Comparison of ENCODE assay signal across 1 cellular context in genomic region chr6:11012295-11012754, GRCh38.
A peak's percentile ranks its signal among the peaks of the same experiment; 100 is the strongest.
TF ChIP-seq lines count a peak whose summit lies in the region.

No MANE protein-coding gene starts in this region.

TF ChIP-seq in HepG2, 621 proteins besides CTCF, POLR2A, EP300 and RAD21 (continued from another document and continues in another):
- TF ChIP-seq FOXP4 (CRISPR knock-in tag; IDR thresholded peaks at IDR 0.05) (peak; percentile 94), ARID2 (CRISPR knock-in tag; IDR thresholded peaks at IDR 0.05; ENCODE audit: borderline replicate concordance) (peak; percentile 39; the same call in 1 of the 2 replicates), THAP7 (CRISPR knock-in tag; IDR thresholded peaks at IDR 0.05) (no peak), SMAD9 (CRISPR knock-in tag; IDR thresholded peaks at IDR 0.05) (no peak), TFDP1 (CRISPR knock-in tag; IDR thresholded peaks at IDR 0.05; ENCODE audit: borderline replicate concordance) (no peak), ZZZ3 (CRISPR knock-in tag; IDR thresholded peaks at IDR 0.05; ENCODE audit: borderline replicate concordance) (no peak), ZNF713 (CRISPR knock-in tag; IDR thresholded peaks at IDR 0.05) (no peak), HNRNPLL (IDR thresholded peaks at IDR 0.05; ENCODE audit: low read depth, low read length, poor library complexity, severe bottlenecking) (no peak), ZBED4 (CRISPR knock-in tag; IDR thresholded peaks at IDR 0.05; ENCODE audit: borderline replicate concordance) (0 out of 2 replicates have a peak, but pooled peaks have one; percentile 11), JUND (CRISPR knock-in tag; IDR thresholded peaks at IDR 0.05) (no peak), SKIL (CRISPR knock-in tag; IDR thresholded peaks at IDR 0.05; ENCODE audit: borderline replicate concordance) (peak; percentile 42; the same call in 1 of the 2 replicates), ONECUT2 (CRISPR knock-in tag; IDR thresholded peaks at IDR 0.05) (peak; percentile 72; the same call in 1 of the 2 replicates), CREBL2 (CRISPR knock-in tag; IDR thresholded peaks at IDR 0.05; ENCODE audit: borderline replicate concordance) (no peak), ZNF430 (CRISPR knock-in tag; IDR thresholded peaks at IDR 0.05) (no peak), ZNF264 (CRISPR knock-in tag; IDR thresholded peaks at IDR 0.05) (peak; percentile 83; the same call in 1 of the 2 replicates), ZNF407 (CRISPR knock-in tag; IDR thresholded peaks at IDR 0.05; ENCODE audit: not compliant biosample characterization) (no peak), HNF4G (IDR thresholded peaks at IDR 0.05; ENCODE audit: borderline replicate concordance, low read depth, low read length) (peak; percentile 92), HNF4G (CRISPR knock-in tag; IDR thresholded peaks at IDR 0.05; ENCODE audit: borderline replicate concordance, low read depth) (peak; percentile 87; the same call in 1 of the 2 replicates), RFXAP (CRISPR knock-in tag; IDR thresholded peaks at IDR 0.05; ENCODE audit: borderline replicate concordance) (peak; percentile 55; the same call in 1 of the 2 replicates), ARNT (IDR thresholded peaks at IDR 0.05) (no peak), ZBTB20 (CRISPR knock-in tag; IDR thresholded peaks at IDR 0.05; ENCODE audit: borderline replicate concordance, low read depth) (peak; percentile 80; the same call in 1 of the 2 replicates), POGZ (CRISPR knock-in tag; IDR thresholded peaks at IDR 0.05) (peak; percentile 67; the same call in 1 of the 2 replicates), THAP11 (CRISPR knock-in tag; IDR thresholded peaks at IDR 0.05) (peak; percentile 67; the same call in 1 of the 2 replicates), NKX3-1 (CRISPR knock-in tag; IDR thresholded peaks at IDR 0.05) (peak; percentile 34; the same call in 1 of the 2 replicates), NCOA2 (CRISPR knock-in tag; IDR thresholded peaks at IDR 0.05) (peak; percentile 95), HNF4A (CRISPR knock-in tag; IDR thresholded peaks at IDR 0.05) (peak; percentile 98), ZBTB14 (CRISPR knock-in tag; IDR thresholded peaks at IDR 0.05) (peak; percentile 28; the same call in 1 of the 2 replicates), DNMT1 (CRISPR knock-in tag; IDR thresholded peaks at IDR 0.05) (no peak), ZNF367 (CRISPR knock-in tag; IDR thresholded peaks at IDR 0.05; ENCODE audit: borderline replicate concordance) (no peak), SATB2 (CRISPR knock-in tag; IDR thresholded peaks at IDR 0.05) (no peak; the same call in 1 of the 2 replicates), ZNF616 (CRISPR knock-in tag; IDR thresholded peaks at IDR 0.05; ENCODE audit: low read depth) (no peak), FOXJ3 (CRISPR knock-in tag; IDR thresholded peaks at IDR 0.05; ENCODE audit: borderline replicate concordance) (peak; percentile 98), ISL2 (CRISPR knock-in tag; IDR thresholded peaks at IDR 0.05) (peak; percentile 96), KDM4B (CRISPR knock-in tag; IDR thresholded peaks at IDR 0.05) (peak; percentile 46; the same call in 1 of the 2 replicates)
